Comparison of ENCODE assay signal across 19 cellular contexts in the genomic region with DNA sequence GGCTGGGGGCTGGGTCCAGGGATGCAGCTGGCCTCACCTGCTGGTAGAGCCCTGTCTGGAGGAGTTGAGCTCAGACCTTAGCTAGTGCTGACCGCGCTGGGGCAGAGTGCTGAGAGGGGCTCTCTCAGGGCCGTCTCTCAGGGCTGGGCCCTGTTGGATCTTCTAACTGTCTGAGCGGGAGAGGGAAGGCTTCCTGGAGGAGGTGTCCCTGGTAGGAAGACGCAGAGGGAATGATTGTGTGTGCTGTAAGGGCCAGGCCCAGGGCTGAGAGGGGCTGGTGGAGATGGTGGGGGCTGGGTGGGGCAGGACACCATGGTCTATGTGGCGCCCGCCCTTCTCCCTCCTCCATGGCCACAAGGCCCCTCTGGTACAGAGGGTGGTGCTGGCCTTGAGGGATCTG. TPM values are rescaled to one million over a fixed set of nuclear protein-coding genes. Genes with fewer than 3 reads are reported as not detected.
DNase-seq lines count a peak whose midpoint lies in the region; ATAC-seq and TF ChIP-seq lines count a peak whose summit lies in the region.
"Had no signal": no experiment of that assay in that cellular context is flagged by ENCODE, and none has a peak within 500 bp of the region (broad histone marks: within the 10 kb centered on the region; RNA-seq: fewer than 3 reads in every experiment).

No MANE protein-coding gene starts in this region.

- CTCF ChIA-PET in MCF 10A (lab: Yijun Ruan, JAX) = interaction anchor here (0.5 kb wide), 1 partner anchor 27 kb away, joined by 3 read pairs; no protein-coding TSS in a partner anchor

- no TSS peak for BruUV-seq in MCF 10A (replicated peaks; lab: Mats Ljungman, UMichigan)

- H3K27ac Mint-ChIP-seq in MCF 10A (ENCODE audit: low read depth, unreplicated experiment) = peak overlapping the region; percentile 78
- peak overlapping the region; percentile 90 for H3K27ac Mint-ChIP-seq in central memory CD8-positive, alpha-beta T cell (ENCODE audit: low read depth)
- peak overlapping the region in 2 of 3 experiments; percentile 48 to 78 for H3K27ac Mint-ChIP-seq in nephron

- H3K27ac ChIP-seq in breast epithelium (peak overlapping the region in 1 of 2 donors; percentile 38), vagina (peak overlapping the region; percentile 94)
- H3K27ac ChIP-seq: upper lobe of right lung had no signal

- H3K4me1 ChIP-seq in breast epithelium = peaks cover 48 to 50% of the 10 kb centered on the region in 2 donors
- H3K4me1 ChIP-seq in vagina = peaks cover 100% of the 10 kb centered on the region

- in situ Hi-C loops in GM13977 (cut with MboI; ENCODE audit: low pct_unique_long_range_greater_than_20kb, low sequenced_read_pairs, unreplicated experiment) = no loop called here

- ATAC-seq in central memory CD8-positive, alpha-beta T cell (replicated peaks; ENCODE audit: extremely low read depth, poor library complexity, severe bottlenecking) = peak; percentile 4
- no peak for ATAC-seq in activated T-cell treated with anti-CD3 and anti-CD28 coated beads, Interleukin-2, amount 50 U/mL, for 4 hours
- ATAC-seq in esophagus mucosa = no peak
- ATAC-seq: pancreas had no signal

- POLR2A ChIA-PET in MCF 10A (lab: Yijun Ruan, JAX) = interaction anchor here (1.6 kb wide), 1 partner anchor 217 kb away, joined by 4 read pairs; the partner anchor contains the start of gene RNU6ATAC

- H3K36me3 ChIP-seq in breast epithelium (no peaks in the 10 kb centered on the region), vagina (no peaks in the 10 kb centered on the region)
- H3K36me3 ChIP-seq: MG63, pancreas, upper lobe of right lung had no signal

- DNase-seq in MCF 10A (ENCODE audit: unreplicated experiment) (no peak), breast epithelium (ENCODE audit: low spot score in 2 of 2) (no peak), vagina (ENCODE audit: extremely low spot score in 2 of 2) (no peak), GM13977 (ENCODE audit: low spot score) (no peak)
- no peak for DNase-seq in central memory CD8-positive, alpha-beta T cell (ENCODE audit: low spot score in 2 of 2)
- no peak for DNase-seq in activated T-cell treated with anti-CD3 and anti-CD28 coated beads, Interleukin-2, amount 50 U/mL, for 4 hours
- DNase-seq: dorsolateral prefrontal cortex, head of caudate nucleus, MG63, midbrain, NCI-H187, NCI-H446, pancreas, SIG-M5, T1000, upper lobe of right lung had no signal

- no peak overlapping the region for H3K4me3 Mint-ChIP-seq in MCF 10A (ENCODE audit: unreplicated experiment)
- peak overlapping the region; percentile 83 for H3K4me3 Mint-ChIP-seq in central memory CD8-positive, alpha-beta T cell
- peak overlapping the region in 1 of 3 experiments; percentile 63 for H3K4me3 Mint-ChIP-seq in nephron
- no peak overlapping the region for H3K4me3 Mint-ChIP-seq in activated T-cell treated with anti-CD3 and anti-CD28 coated beads, Interleukin-2, amount 50 U/mL, for 4 hours
- H3K4me3 Mint-ChIP-seq: activated naive CD4-positive, alpha-beta T cell treated with anti-CD3 and anti-CD28 coated beads, Interleukin-2, amount 10 ng/mL, durations not matched to agents 7 days and 5 days had no signal

- TF ChIP-seq POLR2A in breast epithelium (IDR thresholded peaks at IDR 0.05) (no peak), vagina (IDR thresholded peaks at IDR 0.05) (no peak)

- H3K9me3 Mint-ChIP-seq in MCF 10A (ENCODE audit: unreplicated experiment) (no peaks in the 10 kb centered on the region), nephron (no peaks in the 10 kb centered on the region)
- no peaks in the 10 kb centered on the region for H3K9me3 Mint-ChIP-seq in central memory CD8-positive, alpha-beta T cell
- no peaks in the 10 kb centered on the region for H3K9me3 Mint-ChIP-seq in activated T-cell treated with anti-CD3 and anti-CD28 coated beads, Interleukin-2, amount 50 U/mL, for 4 hours
- H3K9me3 Mint-ChIP-seq: activated naive CD4-positive, alpha-beta T cell treated with anti-CD3 and anti-CD28 coated beads, Interleukin-2, amount 10 ng/mL, durations not matched to agents 7 days and 5 days had no signal

- intact Hi-C loops in MCF 10A (cut with micrococcal nuclease) (no loop called here), breast epithelium (cut with DNase I; ENCODE audit: low total_unique reads) (no loop called here), vagina (cut with DNase I) (no loop called here)

- H3K9me3 ChIP-seq in breast epithelium (no peaks in the 10 kb centered on the region), vagina (no peaks in the 10 kb centered on the region)
- H3K9me3 ChIP-seq: MG63, pancreas, upper lobe of right lung had no signal

- H3K36me3 Mint-ChIP-seq in MCF 10A (ENCODE audit: insufficient read depth, unreplicated experiment) (peaks cover 9% of the 10 kb centered on the region), nephron (ENCODE audit: low read depth) (no peaks in the 10 kb centered on the region)
- peaks cover 15% of the 10 kb centered on the region for H3K36me3 Mint-ChIP-seq in central memory CD8-positive, alpha-beta T cell (ENCODE audit: insufficient read depth)
- H3K36me3 Mint-ChIP-seq in activated T-cell treated with anti-CD3 and anti-CD28 coated beads, Interleukin-2, amount 50 U/mL, for 4 hours (ENCODE audit: insufficient read depth) = no peaks in the 10 kb centered on the region
- H3K36me3 Mint-ChIP-seq: activated naive CD4-positive, alpha-beta T cell treated with anti-CD3 and anti-CD28 coated beads, Interleukin-2, amount 10 ng/mL, durations not matched to agents 7 days and 5 days had no signal

- H3K4me1 Mint-ChIP-seq in MCF 10A (ENCODE audit: insufficient read depth, unreplicated experiment) (peaks cover 32% of the 10 kb centered on the region), nephron (peaks cover 27% of the 10 kb centered on the region)
- H3K4me1 Mint-ChIP-seq in central memory CD8-positive, alpha-beta T cell = peaks cover 37% of the 10 kb centered on the region
- H3K4me1 Mint-ChIP-seq in activated T-cell treated with anti-CD3 and anti-CD28 coated beads, Interleukin-2, amount 50 U/mL, for 4 hours (ENCODE audit: low read depth) = peaks cover 33% of the 10 kb centered on the region

- H3K27me3 Mint-ChIP-seq in MCF 10A (ENCODE audit: insufficient read depth, unreplicated experiment) (no peaks in the 10 kb centered on the region), nephron (ENCODE audit: low read depth) (no peaks in the 10 kb centered on the region)
- H3K27me3 Mint-ChIP-seq in central memory CD8-positive, alpha-beta T cell = no peaks in the 10 kb centered on the region
- H3K27me3 Mint-ChIP-seq in activated T-cell treated with anti-CD3 and anti-CD28 coated beads, Interleukin-2, amount 50 U/mL, for 4 hours (ENCODE audit: low read depth) = no peaks in the 10 kb centered on the region

- no peak overlapping the region for H3K4me3 ChIP-seq in breast epithelium
- H3K4me3 ChIP-seq in vagina = no peak overlapping the region
- H3K4me3 ChIP-seq: dorsolateral prefrontal cortex, MG63, pancreas, upper lobe of right lung had no signal

- H3K27me3 ChIP-seq in breast epithelium = no peaks in the 10 kb centered on the region
- H3K27me3 ChIP-seq in vagina = no peaks in the 10 kb centered on the region
- H3K27me3 ChIP-seq: dorsolateral prefrontal cortex, MG63, pancreas, upper lobe of right lung had no signal

- TF ChIP-seq CTCF in MCF 10A (IDR thresholded peaks at IDR 0.05; ENCODE audit: unreplicated experiment) (no peak), breast epithelium (IDR thresholded peaks at IDR 0.05) (no peak), nephron (IDR thresholded peaks at IDR 0.05; ENCODE audit: unreplicated experiment in 3 of 3) (no peak), vagina (IDR thresholded peaks at IDR 0.05) (no peak), GM13977 (IDR thresholded peaks at IDR 0.05; ENCODE audit: extremely low read depth, insufficient read depth, missing control alignments) (no peak)

RNA-seq across cellular contexts. Expression of gene RXRA, which starts 55.0 kb away (rescaled TPM):
- total RNA-seq in MCF 10A (2022) (57.7 and 65.5 TPM in 2 replicates), breast epithelium (10 to 100 TPM; 31.0 to 63.0 (median 31.5) TPM), vagina (49.4 TPM), esophagus mucosa (52.4 TPM)
- total RNA-seq in activated T-cell treated with anti-CD3 and anti-CD28 coated beads, Interleukin-2, amount 50 U/mL, for 4 hours = 1 to 10 TPM; 4.7 to 7.6 (median 4.7) TPM
